In the genomic region with DNA sequence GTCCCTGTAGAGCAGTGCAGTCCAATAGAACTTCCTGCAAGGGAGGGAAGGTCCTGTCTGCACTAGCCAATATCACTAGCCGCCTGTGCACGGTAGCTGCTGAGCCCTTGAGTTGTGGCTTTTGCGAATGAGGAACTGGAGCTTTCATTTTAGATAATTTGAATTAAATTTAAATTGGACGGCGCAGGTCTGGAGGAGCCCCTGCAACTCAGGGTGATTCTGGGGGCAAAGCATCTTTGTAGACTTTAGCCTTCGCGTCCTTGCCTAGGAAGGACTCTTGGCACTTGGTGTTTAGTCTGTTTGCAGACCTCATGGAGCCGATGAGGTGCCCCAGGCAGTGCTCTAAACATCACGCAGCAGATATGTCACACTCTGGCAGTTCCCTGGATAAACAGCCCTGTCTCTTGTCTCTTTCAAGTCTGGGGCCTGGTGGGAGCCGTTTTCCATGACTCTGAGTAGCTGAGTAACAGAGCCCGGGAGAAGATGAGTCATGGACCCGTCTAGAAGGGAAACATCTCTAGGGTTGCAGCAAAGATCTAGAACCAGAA, we compare ENCODE assay signal across 8 cellular contexts.
DNase-seq lines count a peak whose midpoint lies in the region; ATAC-seq and TF ChIP-seq lines count a peak whose summit lies in the region.

No MANE protein-coding gene starts in this region.

- intact Hi-C loops in Right ventricle myocardium inferior (cut with DNase I) (no loop called here), cardiac septum (cut with DNase I) (loop anchor here (2.0 kb wide), 1 partner anchor 40 kb away; no protein-coding TSS in a partner anchor), esophagus squamous epithelium (cut with DNase I) (no loop called here), lower leg skin (cut with DNase I; ENCODE audit: low total_unique reads) (no loop called here)

- TF ChIP-seq CTCF in OCI-LY3 (IDR thresholded peaks at IDR 0.05; ENCODE audit: low read depth, low read length) (no peak), esophagus squamous epithelium (IDR thresholded peaks at IDR 0.05) (no peak), lower leg skin (IDR thresholded peaks at IDR 0.05) (no peak)

- DNase-seq in Right ventricle myocardium inferior (ENCODE audit: missing footprints) = no peak
- DNase-seq in cardiac septum (ENCODE audit: low spot score) = no peak
- no peak for DNase-seq in esophagus squamous epithelium (lab: John Stamatoyannopoulos, UW)
- DNase-seq in lower leg skin (ENCODE audit: low spot score in 2 of 2) = no peak

- peak overlapping the region; percentile 75 for H3K9ac ChIP-seq in OCI-LY3 (ENCODE audit: low read length)
- H3K9ac ChIP-seq in skeletal muscle satellite cell (ENCODE audit: low read depth, low read length) = no peak overlapping the region

- H2AFZ ChIP-seq in OCI-LY3 (ENCODE audit: low read depth, low read length) = no peak overlapping the region

- H3K4me1 ChIP-seq in OCI-LY3 (ENCODE audit: low read length) (peaks cover 71% of the 10 kb centered on the region), skeletal muscle satellite cell (ENCODE audit: control insufficient read depth, insufficient read depth, low read length) (peaks cover 20% of the 10 kb centered on the region), esophagus squamous epithelium (no peaks in the 10 kb centered on the region)

- ATAC-seq in Right ventricle myocardium inferior (peak; percentile 48), HG02870 (IDR thresholded peaks at IDR 0.05; ENCODE audit: unreplicated experiment) (peak; percentile 74), esophagus mucosa (peak; percentile 36)

- WGBS in esophagus squamous epithelium, 2 donors = 49 to 66% methylated on average over 11 to 12 of the region's 12 CpGs
- WGBS in lower leg skin, 2 donors = 64 to 65% methylated on average over 12 of the region's 12 CpGs

- H3K4me2 ChIP-seq in OCI-LY3 (ENCODE audit: low read length) (peak overlapping the region; percentile 89), skeletal muscle satellite cell (ENCODE audit: low read length) (peak overlapping the region; percentile 4)

- H3K79me2 ChIP-seq in OCI-LY3 (ENCODE audit: low read length) = no peaks in the 10 kb centered on the region

- TF ChIP-seq POLR2A in esophagus squamous epithelium (IDR thresholded peaks at IDR 0.05) (no peak), lower leg skin (IDR thresholded peaks at IDR 0.05) (no peak)

- H3K27ac ChIP-seq in OCI-LY3 (ENCODE audit: low read length) (peak overlapping the region; percentile 95), esophagus squamous epithelium (no peak overlapping the region)

- no peaks in the 10 kb centered on the region for H4K20me1 ChIP-seq in OCI-LY3 (ENCODE audit: insufficient read depth, low read length)

- H3K4me3 ChIP-seq in OCI-LY3 (ENCODE audit: low read length) (peak overlapping the region; percentile 61), skeletal muscle satellite cell (ENCODE audit: low read length) (no peak overlapping the region), esophagus squamous epithelium (no peak overlapping the region), lower leg skin (ENCODE audit: low read depth, poor library complexity, severe bottlenecking) (no peak overlapping the region)

- peaks cover 17% of the 10 kb centered on the region for H3K36me3 ChIP-seq in OCI-LY3 (replicated peaks; ENCODE audit: low read depth, low read length)
- H3K36me3 ChIP-seq in skeletal muscle satellite cell (ENCODE audit: insufficient read depth, low read length) = peaks cover 10% of the 10 kb centered on the region
- peaks cover 0 to 33% (median 0%) of the 10 kb centered on the region in 3 donors for H3K36me3 ChIP-seq in esophagus squamous epithelium

- H3K27me3 ChIP-seq in OCI-LY3 (ENCODE audit: low read depth, low read length) = no peaks in the 10 kb centered on the region
- H3K27me3 ChIP-seq in skeletal muscle satellite cell (ENCODE audit: control insufficient read depth, insufficient read depth, low read length) = no peaks in the 10 kb centered on the region
- no peaks in the 10 kb centered on the region for H3K27me3 ChIP-seq in esophagus squamous epithelium

- H3K9me3 ChIP-seq in OCI-LY3 (ENCODE audit: insufficient read depth, low read length) (no peaks in the 10 kb centered on the region), skeletal muscle satellite cell (replicated peaks; ENCODE audit: low read length) (no peaks in the 10 kb centered on the region), esophagus squamous epithelium (no peaks in the 10 kb centered on the region)
